ENCODE assay signal across 8 cellular contexts in genomic region chr1:93177991-93178390, GRCh38. TPM values are rescaled to one million over a fixed set of nuclear protein-coding genes. Genes with fewer than 3 reads are reported as not detected.
A peak's percentile ranks its signal among the peaks of the same experiment; 100 is the strongest.
DNase-seq lines count a peak whose midpoint lies in the region; ATAC-seq and TF ChIP-seq lines count a peak whose summit lies in the region.

No MANE protein-coding gene starts in this region.

- peak overlapping the region; percentile 77 for H3K4me2 ChIP-seq in OCI-LY3 (ENCODE audit: low read length)

- TF ChIP-seq CTCF in OCI-LY3 (IDR thresholded peaks at IDR 0.05; ENCODE audit: low read depth, low read length) (no peak), epithelial cell of esophagus (IDR thresholded peaks at IDR 0.05; ENCODE audit: insufficient read depth, low read depth, low read length, missing control alignments) (no peak), psoas muscle (IDR thresholded peaks at IDR 0.05) (no peak), uterus (IDR thresholded peaks at IDR 0.05) (no peak)

- no peak overlapping the region for H3K9ac ChIP-seq in OCI-LY3 (ENCODE audit: low read length)

- no peaks in the 10 kb centered on the region for H3K9me3 ChIP-seq in OCI-LY3 (ENCODE audit: insufficient read depth, low read length)
- H3K9me3 ChIP-seq in psoas muscle: no peaks in the 10 kb centered on the region
- H3K9me3 ChIP-seq in uterus: no peaks in the 10 kb centered on the region

- no peak overlapping the region for H2AFZ ChIP-seq in OCI-LY3 (ENCODE audit: low read depth, low read length)

- H3K27me3 ChIP-seq in OCI-LY3 (ENCODE audit: low read depth, low read length) (no peaks in the 10 kb centered on the region), psoas muscle (ENCODE audit: insufficient read depth in 3 of 3, low read length in 2 of 3) (no peaks in the 10 kb centered on the region), uterus (no peaks in the 10 kb centered on the region)

- H3K36me3 ChIP-seq in OCI-LY3 (replicated peaks; ENCODE audit: low read depth, low read length) (peaks cover 16% of the 10 kb centered on the region), psoas muscle (ENCODE audit: insufficient read depth in 1 of 2, low read depth in 1 of 2) (peaks cover 0 to 18% of the 10 kb centered on the region in 2 donors), uterus (no peaks in the 10 kb centered on the region)

- H3K79me2 ChIP-seq in OCI-LY3 (ENCODE audit: low read length): peaks cover 87% of the 10 kb centered on the region

- H4K20me1 ChIP-seq in OCI-LY3 (ENCODE audit: insufficient read depth, low read length): peaks cover 41% of the 10 kb centered on the region

- WGBS in psoas muscle, 3 donors: 33 to 40% (median 40%) methylated on average over 4 of the region's 4 CpGs

- TF ChIP-seq POLR2A in uterus (IDR thresholded peaks at IDR 0.05): no peak

- H3K4me3 ChIP-seq in OCI-LY3 (ENCODE audit: low read length) (no peak overlapping the region), epithelial cell of esophagus (ENCODE audit: low read length) (peak overlapping the region; percentile 97), psoas muscle (peak overlapping the region; percentile 85), uterus (peak overlapping the region in 1 of 2 donors; percentile 94)

- H3K4me1 ChIP-seq in OCI-LY3 (ENCODE audit: low read length) (peaks cover 21% of the 10 kb centered on the region), psoas muscle (peaks cover 29% of the 10 kb centered on the region), uterus (peaks cover 0 to 11% of the 10 kb centered on the region in 2 donors)

- no peak for ATAC-seq in psoas muscle

- peak; percentile 60 for DNase-seq in EH (ENCODE audit: low read depth)
- no peak for DNase-seq in epithelial cell of esophagus (ENCODE audit: low read depth)
- no peak for DNase-seq in psoas muscle
- DNase-seq in COLO668 (lab: John Stamatoyannopoulos, UW; ENCODE audit: unreplicated experiment): no peak
- DNase-seq in NCI-H2196 treated with DMSO at 0.1 percent for 48 hours (lab: John Stamatoyannopoulos, UW; ENCODE audit: unreplicated experiment): no peak
- no peak for DNase-seq in uterus
- no peak for DNase-seq in GM19240 (ENCODE audit: insufficient read length, low spot score)

- intact Hi-C loops in psoas muscle (cut with DNase I) (loop anchor here in 1 of 2 donors (1.0 to 5.0 kb wide), 2 partner anchors 49 to 101 kb away; partner anchors contain the start of gene MTF2), uterus (cut with DNase I; ENCODE audit: low total_unique reads) (no loop called here)

- H3K27ac ChIP-seq in OCI-LY3 (ENCODE audit: low read length) (no peak overlapping the region), psoas muscle (peak overlapping the region; percentile 24), uterus (peak overlapping the region in 1 of 2 donors; percentile 24)

RNA-seq across cellular contexts. Expression of gene TMED5, which starts 2.2 kb away (rescaled TPM):
- total RNA-seq in psoas muscle (10 to 100 TPM; 38.6 to 89.0 (median 64.6) TPM), uterus (10 to 100 TPM in 3 of 4 donors, 1 to 10 TPM in 1; 6.9 to 47.1 (median 37.6) TPM)
- polyA plus RNA-seq in psoas muscle: 10 to 100 TPM; 37.9 to 92.2 (median 65.6) TPM

RNA-seq across cellular contexts. Expression of gene CCDC18, which starts 2.5 kb away (rescaled TPM):
- total RNA-seq in psoas muscle: 1 to 10 TPM; 3.1 to 4.6 (median 3.8) TPM
- 1 to 10 TPM; 3.9 to 4.5 (median 4.0) TPM for polyA plus RNA-seq in psoas muscle
- 10 to 100 TPM in 1 of 4 donors, 1 to 10 TPM in 1, under 1 TPM in 2; under 0.01 to 16.3 (median 3.4) TPM for total RNA-seq in uterus
